1 cellular context compared by ENCODE assay signal in genomic region chr6:168035098-168035660, GRCh38.
TF ChIP-seq lines count a peak whose summit lies in the region.

No MANE protein-coding gene starts in this region.

TF ChIP-seq in HEK293, 187 proteins besides CTCF, POLR2A, EP300 and RAD21 (continued from another document and continues in another):
- TF ChIP-seq ZNF423 (tag by site-specific recombination; IDR thresholded peaks at IDR 0.05) (0 out of 2 replicates have a peak, but pooled peaks have one; percentile 16), ZNF600 (tag by site-specific recombination; IDR thresholded peaks at IDR 0.05) (peak; percentile 95), YY2 (tag by site-specific recombination; IDR thresholded peaks at IDR 0.05) (no peak), ZNF596 (tag by site-specific recombination; IDR thresholded peaks at IDR 0.05) (peak; percentile 31; the same call in 1 of the 2 replicates), ZNF548 (tag by site-specific recombination; IDR thresholded peaks at IDR 0.05) (no peak), ZBTB10 (tag by site-specific recombination; IDR thresholded peaks at IDR 0.05) (no peak), ZNF157 (tag by site-specific recombination; IDR thresholded peaks at IDR 0.05) (no peak), ZFHX2 (tag by site-specific recombination; conservative IDR thresholded peaks at IDR 0.05) (no peak), ZNF18 (tag by site-specific recombination; IDR thresholded peaks at IDR 0.05) (peak; percentile 94), ZNF664 (tag by site-specific recombination; IDR thresholded peaks at IDR 0.05) (no peak), ZNF266 (tag by site-specific recombination; IDR thresholded peaks at IDR 0.05; ENCODE audit: low read depth) (no peak), ZNF211 (tag by site-specific recombination; IDR thresholded peaks at IDR 0.05; ENCODE audit: low read depth) (no peak), ZNF37A (tag by site-specific recombination; IDR thresholded peaks at IDR 0.05) (no peak), ZNF501 (tag by site-specific recombination; IDR thresholded peaks at IDR 0.05) (no peak), ZNF146 (tag by site-specific recombination; IDR thresholded peaks at IDR 0.05) (peak; percentile 49; the same call in 1 of the 2 replicates), OVOL3 (tag by site-specific recombination; IDR thresholded peaks at IDR 0.05) (no peak), ZNF560 (tag by site-specific recombination; IDR thresholded peaks at IDR 0.05; ENCODE audit: borderline replicate concordance) (no peak), ZNF214 (tag by site-specific recombination; IDR thresholded peaks at IDR 0.05; ENCODE audit: borderline replicate concordance) (no peak), ZNF398 (tag by site-specific recombination; IDR thresholded peaks at IDR 0.05) (peak; percentile 62), ZNF677 (tag by site-specific recombination; IDR thresholded peaks at IDR 0.05) (no peak), ZNF747 (tag by site-specific recombination; IDR thresholded peaks at IDR 0.05) (no peak), ZNF416 (tag by site-specific recombination; IDR thresholded peaks at IDR 0.05) (no peak), ZBTB44 (tag by site-specific recombination; IDR thresholded peaks at IDR 0.05) (peak; percentile 53; the same call in 1 of the 2 replicates), ZNF248 (tag by site-specific recombination; IDR thresholded peaks at IDR 0.05) (no peak), ZNF544 (tag by site-specific recombination; IDR thresholded peaks at IDR 0.05) (no peak), ZNF221 (tag by site-specific recombination; IDR thresholded peaks at IDR 0.05; ENCODE audit: borderline replicate concordance) (no peak), WT1 (tag by site-specific recombination; IDR thresholded peaks at IDR 0.05) (no peak), ZSCAN30 (tag by site-specific recombination; IDR thresholded peaks at IDR 0.05) (0 out of 2 replicates have a peak, but pooled peaks have one; percentile 21), ZNF549 (tag by site-specific recombination; IDR thresholded peaks at IDR 0.05) (no peak), AEBP2 (tag by site-specific recombination; IDR thresholded peaks at IDR 0.05; ENCODE audit: borderline replicate concordance) (no peak), ZNF530 (tag by site-specific recombination; IDR thresholded peaks at IDR 0.05; ENCODE audit: low read depth) (no peak), ZNF138 (tag by site-specific recombination; IDR thresholded peaks at IDR 0.05; ENCODE audit: borderline replicate concordance) (no peak), ZNF610 (tag by site-specific recombination; IDR thresholded peaks at IDR 0.05; ENCODE audit: borderline replicate concordance) (no peak), ZNF19 (tag by site-specific recombination; IDR thresholded peaks at IDR 0.05; ENCODE audit: low read depth) (no peak), BCL11B (tag by site-specific recombination; IDR thresholded peaks at IDR 0.05; ENCODE audit: low read depth) (no peak), ZNF404 (tag by site-specific recombination; IDR thresholded peaks at IDR 0.05) (no peak), ZNF449 (tag by site-specific recombination; IDR thresholded peaks at IDR 0.05) (peak; percentile 45; the same call in 1 of the 2 replicates), ZNF76 (tag by site-specific recombination; IDR thresholded peaks at IDR 0.05; ENCODE audit: borderline replicate concordance, low read depth) (peak; percentile 38; the same call in 1 of the 2 replicates), ZBTB20 (tag by site-specific recombination; IDR thresholded peaks at IDR 0.05) (no peak; the same call in 1 of the 2 replicates), ZNF521 (tag by site-specific recombination; IDR thresholded peaks at IDR 0.05) (no peak), ZNF350 (tag by site-specific recombination; IDR thresholded peaks at IDR 0.05) (no peak)
- TF ChIP-seq, protein P1, sequence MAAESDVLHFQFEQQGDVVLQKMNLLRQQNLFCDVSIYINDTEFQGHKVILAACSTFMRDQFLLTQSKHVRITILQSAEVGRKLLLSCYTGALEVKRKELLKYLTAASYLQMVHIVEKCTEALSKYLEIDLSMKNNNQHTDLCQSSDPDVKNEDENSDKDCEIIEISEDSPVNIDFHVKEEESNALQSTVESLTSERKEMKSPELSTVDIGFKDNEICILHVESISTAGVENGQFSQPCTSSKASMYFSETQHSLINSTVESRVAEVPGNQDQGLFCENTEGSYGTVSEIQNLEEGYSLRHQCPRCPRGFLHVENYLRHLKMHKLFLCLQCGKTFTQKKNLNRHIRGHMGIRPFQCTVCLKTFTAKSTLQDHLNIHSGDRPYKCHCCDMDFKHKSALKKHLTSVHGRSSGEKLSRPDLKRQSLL (tag by site-specific recombination; IDR thresholded peaks at IDR 0.05), result peak; percentile 73
- TF ChIP-seq, protein P2, sequence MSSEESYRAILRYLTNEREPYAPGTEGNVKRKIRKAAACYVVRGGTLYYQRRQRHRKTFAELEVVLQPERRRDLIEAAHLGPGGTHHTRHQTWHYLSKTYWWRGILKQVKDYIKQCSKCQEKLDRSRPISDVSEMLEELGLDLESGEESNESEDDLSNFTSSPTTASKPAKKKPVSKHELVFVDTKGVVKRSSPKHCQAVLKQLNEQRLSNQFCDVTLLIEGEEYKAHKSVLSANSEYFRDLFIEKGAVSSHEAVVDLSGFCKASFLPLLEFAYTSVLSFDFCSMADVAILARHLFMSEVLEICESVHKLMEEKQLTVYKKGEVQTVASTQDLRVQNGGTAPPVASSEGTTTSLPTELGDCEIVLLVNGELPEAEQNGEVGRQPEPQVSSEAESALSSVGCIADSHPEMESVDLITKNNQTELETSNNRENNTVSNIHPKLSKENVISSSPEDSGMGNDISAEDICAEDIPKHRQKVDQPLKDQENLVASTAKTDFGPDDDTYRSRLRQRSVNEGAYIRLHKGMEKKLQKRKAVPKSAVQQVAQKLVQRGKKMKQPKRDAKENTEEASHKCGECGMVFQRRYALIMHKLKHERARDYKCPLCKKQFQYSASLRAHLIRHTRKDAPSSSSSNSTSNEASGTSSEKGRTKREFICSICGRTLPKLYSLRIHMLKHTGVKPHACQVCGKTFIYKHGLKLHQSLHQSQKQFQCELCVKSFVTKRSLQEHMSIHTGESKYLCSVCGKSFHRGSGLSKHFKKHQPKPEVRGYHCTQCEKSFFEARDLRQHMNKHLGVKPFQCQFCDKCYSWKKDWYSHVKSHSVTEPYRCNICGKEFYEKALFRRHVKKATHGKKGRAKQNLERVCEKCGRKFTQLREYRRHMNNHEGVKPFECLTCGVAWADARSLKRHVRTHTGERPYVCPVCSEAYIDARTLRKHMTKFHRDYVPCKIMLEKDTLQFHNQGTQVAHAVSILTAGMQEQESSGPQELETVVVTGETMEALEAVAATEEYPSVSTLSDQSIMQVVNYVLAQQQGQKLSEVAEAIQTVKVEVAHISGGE (tag by site-specific recombination; conservative IDR thresholded peaks at IDR 0.05; ENCODE audit: low read depth), result peak; percentile 83
- TF ChIP-seq, protein P3, sequence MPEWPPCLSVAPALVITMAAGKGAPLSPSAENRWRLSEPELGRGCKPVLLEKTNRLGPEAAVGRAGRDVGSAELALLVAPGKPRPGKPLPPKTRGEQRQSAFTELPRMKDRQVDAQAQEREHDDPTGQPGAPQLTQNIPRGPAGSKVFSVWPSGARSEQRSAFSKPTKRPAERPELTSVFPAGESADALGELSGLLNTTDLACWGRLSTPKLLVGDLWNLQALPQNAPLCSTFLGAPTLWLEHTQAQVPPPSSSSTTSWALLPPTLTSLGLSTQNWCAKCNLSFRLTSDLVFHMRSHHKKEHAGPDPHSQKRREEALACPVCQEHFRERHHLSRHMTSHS (tag by site-specific recombination; IDR thresholded peaks at IDR 0.05), result no peak
- TF ChIP-seq, protein P4, sequence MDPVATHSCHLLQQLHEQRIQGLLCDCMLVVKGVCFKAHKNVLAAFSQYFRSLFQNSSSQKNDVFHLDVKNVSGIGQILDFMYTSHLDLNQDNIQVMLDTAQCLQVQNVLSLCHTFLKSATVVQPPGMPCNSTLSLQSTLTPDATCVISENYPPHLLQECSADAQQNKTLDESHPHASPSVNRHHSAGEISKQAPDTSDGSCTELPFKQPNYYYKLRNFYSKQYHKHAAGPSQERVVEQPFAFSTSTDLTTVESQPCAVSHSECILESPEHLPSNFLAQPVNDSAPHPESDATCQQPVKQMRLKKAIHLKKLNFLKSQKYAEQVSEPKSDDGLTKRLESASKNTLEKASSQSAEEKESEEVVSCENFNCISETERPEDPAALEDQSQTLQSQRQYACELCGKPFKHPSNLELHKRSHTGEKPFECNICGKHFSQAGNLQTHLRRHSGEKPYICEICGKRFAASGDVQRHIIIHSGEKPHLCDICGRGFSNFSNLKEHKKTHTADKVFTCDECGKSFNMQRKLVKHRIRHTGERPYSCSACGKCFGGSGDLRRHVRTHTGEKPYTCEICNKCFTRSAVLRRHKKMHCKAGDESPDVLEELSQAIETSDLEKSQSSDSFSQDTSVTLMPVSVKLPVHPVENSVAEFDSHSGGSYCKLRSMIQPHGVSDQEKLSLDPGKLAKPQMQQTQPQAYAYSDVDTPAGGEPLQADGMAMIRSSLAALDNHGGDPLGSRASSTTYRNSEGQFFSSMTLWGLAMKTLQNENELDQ (tag by site-specific recombination; IDR thresholded peaks at IDR 0.05; ENCODE audit: low read depth), result no peak
